1 cellular context compared by ENCODE assay signal in the genomic region with DNA sequence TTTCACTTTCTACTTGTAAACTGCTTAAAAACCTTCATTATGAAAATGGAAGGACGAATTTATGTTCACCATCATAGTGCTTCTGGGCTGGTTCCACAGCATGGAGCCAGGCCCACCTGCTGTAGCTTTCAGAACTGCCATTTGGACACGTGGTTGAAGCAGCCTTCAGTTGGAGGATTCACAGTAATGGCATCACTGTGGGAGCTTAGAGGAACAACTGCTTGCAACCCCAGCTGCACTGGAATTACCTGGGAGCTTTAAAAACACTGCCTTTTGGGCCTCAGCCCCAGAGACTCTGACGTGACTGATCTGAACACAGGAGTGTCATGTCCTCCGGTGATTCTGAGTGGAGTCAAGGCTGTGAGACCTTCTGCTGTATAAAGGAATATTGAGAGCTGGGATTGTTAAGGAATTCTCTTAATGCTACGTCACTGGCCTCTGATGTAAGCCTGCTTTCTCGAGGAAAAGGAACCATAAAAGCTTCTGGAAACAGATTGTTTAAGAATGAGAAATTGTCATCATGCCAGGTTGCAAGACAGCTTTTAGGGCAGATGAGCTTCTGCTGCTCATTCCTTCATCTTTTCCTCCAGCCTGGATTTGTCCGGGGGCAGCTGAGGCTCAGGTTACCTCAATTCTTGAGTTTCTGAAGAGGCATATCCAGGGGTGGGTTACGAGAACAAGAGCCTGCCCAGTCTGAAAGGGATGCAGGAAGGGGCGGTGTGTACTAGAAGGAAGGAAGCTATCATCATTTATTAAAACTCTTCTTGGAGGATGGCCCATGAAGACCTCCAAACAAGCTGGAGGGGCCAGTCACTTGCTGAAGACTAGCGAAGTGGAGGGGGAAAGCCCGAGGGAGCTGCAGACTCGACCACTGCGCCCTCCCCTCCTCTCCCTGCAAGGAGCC.
TF ChIP-seq lines count a peak whose summit lies in the region.

No MANE protein-coding gene starts in this region.

TF ChIP-seq in H1, 55 proteins besides CTCF, POLR2A, EP300 and RAD21:
- TF ChIP-seq HDAC2 (IDR thresholded peaks at IDR 0.05; ENCODE audit: borderline replicate concordance in 1 of 2, low read depth in 2 of 2, low read length in 2 of 2) (no peak), RBBP5 (IDR thresholded peaks at IDR 0.05; ENCODE audit: borderline replicate concordance, low read depth, low read length) (no peak), TCF12 (IDR thresholded peaks at IDR 0.05; ENCODE audit: low read depth, low read length) (no peak), POU5F1 (IDR thresholded peaks at IDR 0.05; ENCODE audit: low read depth, low read length) (no peak), ZNF274 (IDR thresholded peaks at IDR 0.05; ENCODE audit: borderline replicate concordance, extremely low read depth, low read length) (no peak), JUND (IDR thresholded peaks at IDR 0.05; ENCODE audit: low read length) (no peak), CBX8 (IDR thresholded peaks at IDR 0.05; ENCODE audit: borderline replicate concordance, low read depth, low read length) (no peak), RNF2 (IDR thresholded peaks at IDR 0.05; ENCODE audit: borderline replicate concordance, low read depth, low read length, missing control alignments, poor library complexity, severe bottlenecking) (no peak), TAF7 (optimal IDR thresholded peaks at IDR 0.05; ENCODE audit: borderline replicate concordance, low read depth, low read length) (no peak), CHD1 (IDR thresholded peaks at IDR 0.05; ENCODE audit: low read depth, low read length) (no peak), SRF (IDR thresholded peaks at IDR 0.05; ENCODE audit: low read depth, low read length) (no peak), SIRT6 (IDR thresholded peaks at IDR 0.05; ENCODE audit: low read length) (no peak), CHD2 (IDR thresholded peaks at IDR 0.05; ENCODE audit: low read length) (no peak), CEBPB (IDR thresholded peaks at IDR 0.05; ENCODE audit: low read depth, low read length) (no peak), GTF2F1 (IDR thresholded peaks at IDR 0.05; ENCODE audit: borderline replicate concordance, low read depth, low read length) (no peak)
- TF ChIP-seq, protein P1, sequence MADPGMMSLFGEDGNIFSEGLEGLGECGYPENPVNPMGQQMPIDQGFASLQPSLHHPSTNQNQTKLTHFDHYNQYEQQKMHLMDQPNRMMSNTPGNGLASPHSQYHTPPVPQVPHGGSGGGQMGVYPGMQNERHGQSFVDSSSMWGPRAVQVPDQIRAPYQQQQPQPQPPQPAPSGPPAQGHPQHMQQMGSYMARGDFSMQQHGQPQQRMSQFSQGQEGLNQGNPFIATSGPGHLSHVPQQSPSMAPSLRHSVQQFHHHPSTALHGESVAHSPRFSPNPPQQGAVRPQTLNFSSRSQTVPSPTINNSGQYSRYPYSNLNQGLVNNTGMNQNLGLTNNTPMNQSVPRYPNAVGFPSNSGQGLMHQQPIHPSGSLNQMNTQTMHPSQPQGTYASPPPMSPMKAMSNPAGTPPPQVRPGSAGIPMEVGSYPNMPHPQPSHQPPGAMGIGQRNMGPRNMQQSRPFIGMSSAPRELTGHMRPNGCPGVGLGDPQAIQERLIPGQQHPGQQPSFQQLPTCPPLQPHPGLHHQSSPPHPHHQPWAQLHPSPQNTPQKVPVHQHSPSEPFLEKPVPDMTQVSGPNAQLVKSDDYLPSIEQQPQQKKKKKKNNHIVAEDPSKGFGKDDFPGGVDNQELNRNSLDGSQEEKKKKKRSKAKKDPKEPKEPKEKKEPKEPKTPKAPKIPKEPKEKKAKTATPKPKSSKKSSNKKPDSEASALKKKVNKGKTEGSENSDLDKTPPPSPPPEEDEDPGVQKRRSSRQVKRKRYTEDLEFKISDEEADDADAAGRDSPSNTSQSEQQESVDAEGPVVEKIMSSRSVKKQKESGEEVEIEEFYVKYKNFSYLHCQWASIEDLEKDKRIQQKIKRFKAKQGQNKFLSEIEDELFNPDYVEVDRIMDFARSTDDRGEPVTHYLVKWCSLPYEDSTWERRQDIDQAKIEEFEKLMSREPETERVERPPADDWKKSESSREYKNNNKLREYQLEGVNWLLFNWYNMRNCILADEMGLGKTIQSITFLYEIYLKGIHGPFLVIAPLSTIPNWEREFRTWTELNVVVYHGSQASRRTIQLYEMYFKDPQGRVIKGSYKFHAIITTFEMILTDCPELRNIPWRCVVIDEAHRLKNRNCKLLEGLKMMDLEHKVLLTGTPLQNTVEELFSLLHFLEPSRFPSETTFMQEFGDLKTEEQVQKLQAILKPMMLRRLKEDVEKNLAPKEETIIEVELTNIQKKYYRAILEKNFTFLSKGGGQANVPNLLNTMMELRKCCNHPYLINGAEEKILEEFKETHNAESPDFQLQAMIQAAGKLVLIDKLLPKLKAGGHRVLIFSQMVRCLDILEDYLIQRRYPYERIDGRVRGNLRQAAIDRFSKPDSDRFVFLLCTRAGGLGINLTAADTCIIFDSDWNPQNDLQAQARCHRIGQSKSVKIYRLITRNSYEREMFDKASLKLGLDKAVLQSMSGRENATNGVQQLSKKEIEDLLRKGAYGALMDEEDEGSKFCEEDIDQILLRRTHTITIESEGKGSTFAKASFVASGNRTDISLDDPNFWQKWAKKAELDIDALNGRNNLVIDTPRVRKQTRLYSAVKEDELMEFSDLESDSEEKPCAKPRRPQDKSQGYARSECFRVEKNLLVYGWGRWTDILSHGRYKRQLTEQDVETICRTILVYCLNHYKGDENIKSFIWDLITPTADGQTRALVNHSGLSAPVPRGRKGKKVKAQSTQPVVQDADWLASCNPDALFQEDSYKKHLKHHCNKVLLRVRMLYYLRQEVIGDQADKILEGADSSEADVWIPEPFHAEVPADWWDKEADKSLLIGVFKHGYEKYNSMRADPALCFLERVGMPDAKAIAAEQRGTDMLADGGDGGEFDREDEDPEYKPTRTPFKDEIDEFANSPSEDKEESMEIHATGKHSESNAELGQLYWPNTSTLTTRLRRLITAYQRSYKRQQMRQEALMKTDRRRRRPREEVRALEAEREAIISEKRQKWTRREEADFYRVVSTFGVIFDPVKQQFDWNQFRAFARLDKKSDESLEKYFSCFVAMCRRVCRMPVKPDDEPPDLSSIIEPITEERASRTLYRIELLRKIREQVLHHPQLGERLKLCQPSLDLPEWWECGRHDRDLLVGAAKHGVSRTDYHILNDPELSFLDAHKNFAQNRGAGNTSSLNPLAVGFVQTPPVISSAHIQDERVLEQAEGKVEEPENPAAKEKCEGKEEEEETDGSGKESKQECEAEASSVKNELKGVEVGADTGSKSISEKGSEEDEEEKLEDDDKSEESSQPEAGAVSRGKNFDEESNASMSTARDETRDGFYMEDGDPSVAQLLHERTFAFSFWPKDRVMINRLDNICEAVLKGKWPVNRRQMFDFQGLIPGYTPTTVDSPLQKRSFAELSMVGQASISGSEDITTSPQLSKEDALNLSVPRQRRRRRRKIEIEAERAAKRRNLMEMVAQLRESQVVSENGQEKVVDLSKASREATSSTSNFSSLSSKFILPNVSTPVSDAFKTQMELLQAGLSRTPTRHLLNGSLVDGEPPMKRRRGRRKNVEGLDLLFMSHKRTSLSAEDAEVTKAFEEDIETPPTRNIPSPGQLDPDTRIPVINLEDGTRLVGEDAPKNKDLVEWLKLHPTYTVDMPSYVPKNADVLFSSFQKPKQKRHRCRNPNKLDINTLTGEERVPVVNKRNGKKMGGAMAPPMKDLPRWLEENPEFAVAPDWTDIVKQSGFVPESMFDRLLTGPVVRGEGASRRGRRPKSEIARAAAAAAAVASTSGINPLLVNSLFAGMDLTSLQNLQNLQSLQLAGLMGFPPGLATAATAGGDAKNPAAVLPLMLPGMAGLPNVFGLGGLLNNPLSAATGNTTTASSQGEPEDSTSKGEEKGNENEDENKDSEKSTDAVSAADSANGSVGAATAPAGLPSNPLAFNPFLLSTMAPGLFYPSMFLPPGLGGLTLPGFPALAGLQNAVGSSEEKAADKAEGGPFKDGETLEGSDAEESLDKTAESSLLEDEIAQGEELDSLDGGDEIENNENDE (IDR thresholded peaks at IDR 0.05; ENCODE audit: insufficient replicate concordance, low read length) = no peak
